13 cellular contexts compared by ENCODE assay signal in genomic region chr4:128228778-128229457, GRCh38. TPM values are rescaled to one million over a fixed set of nuclear protein-coding genes. Genes with fewer than 3 reads are reported as not detected.
DNase-seq lines count a peak whose midpoint lies in the region; ATAC-seq and TF ChIP-seq lines count a peak whose summit lies in the region.
"Had no signal": no experiment of that assay in that cellular context is flagged by ENCODE, and none has a peak within 500 bp of the region (broad histone marks: within the 10 kb centered on the region; RNA-seq: fewer than 3 reads in every experiment).

No MANE protein-coding gene starts in this region.

- H3K27me3 ChIP-seq in PC-9 (ENCODE audit: insufficient read depth, low read depth) (no peaks in the 10 kb centered on the region), suprapubic skin (no peaks in the 10 kb centered on the region)

- no peak for TF ChIP-seq POLR2A in suprapubic skin (IDR thresholded peaks at IDR 0.05)

- no peaks in the 10 kb centered on the region for H3K9me3 ChIP-seq in PC-9 (ENCODE audit: insufficient read depth, low read depth)
- no peaks in the 10 kb centered on the region for H3K9me3 ChIP-seq in suprapubic skin

- no peaks in the 10 kb centered on the region for H4K20me1 ChIP-seq in PC-9 (ENCODE audit: insufficient read depth)

- no peaks in the 10 kb centered on the region; the same call in 1 of the 2 replicates for H3K9me2 ChIP-seq in PC-9 (ENCODE audit: insufficient read depth)

- H2AFZ ChIP-seq in PC-9 = no peak overlapping the region

- CTCF ChIA-PET in PC-9 (lab: Charles Lee) = no interaction called here

- WGBS in suprapubic skin = 37% methylated on average over 3 of the region's 3 CpGs

- no peaks in the 10 kb centered on the region for H3K36me3 ChIP-seq in PC-9 (ENCODE audit: low read depth)
- H3K36me3 ChIP-seq in suprapubic skin = no peaks in the 10 kb centered on the region

- TF ChIP-seq CTCF in PC-9 (conservative IDR thresholded peaks at IDR 0.05) = no peak
- no peak for TF ChIP-seq CTCF in suprapubic skin (IDR thresholded peaks at IDR 0.05)
- no peak for TF ChIP-seq CTCF in omental fat pad (IDR thresholded peaks at IDR 0.05)

- peak overlapping the region; percentile 46 for H3K4me2 ChIP-seq in PC-9

- H3K4me1 ChIP-seq in PC-9 (replicated peaks; ENCODE audit: insufficient read depth) = peaks cover 17% of the 10 kb centered on the region
- peaks cover 8% of the 10 kb centered on the region for H3K4me1 ChIP-seq in suprapubic skin

- peaks cover 8% of the 10 kb centered on the region; the same call in 1 of the 2 replicates for H3F3A ChIP-seq in PC-9 (ENCODE audit: insufficient read depth, low read depth)

- ATAC-seq in GM21367 (IDR thresholded peaks at IDR 0.05; ENCODE audit: unreplicated experiment) (no peak), omental fat pad (ENCODE audit: low FRiP score) (no peak)

- H3K4me3 ChIP-seq in PC-9 (no peak overlapping the region), suprapubic skin (no peak overlapping the region)
- H3K4me3 ChIP-seq: skin epidermis had no signal

- POLR2A ChIA-PET in PC-9 (lab: Charles Lee; ENCODE audit: unreplicated experiment) = no interaction called here

- H3K27ac ChIP-seq in PC-9 (peak overlapping the region; percentile 51), suprapubic skin (peak overlapping the region; percentile 4)
- H3K27ac ChIP-seq: skin epidermis had no signal

- no peak for TF ChIP-seq EP300 in suprapubic skin (IDR thresholded peaks at IDR 0.05)

- no TSS peak for BruUV-seq in PC-9 (replicated peaks; lab: Mats Ljungman, UMichigan)

- intact Hi-C loops in PC-9 (cut with micrococcal nuclease; ENCODE audit: unreplicated experiment) = loop anchor here (1.0 to 5.0 kb wide), 6 partner anchors 12 to 298 kb away; partner anchors contain the start of genes LARP1B and PGRMC2

- DNase-seq in NCI-H748 (lab: John Stamatoyannopoulos, UW; ENCODE audit: unreplicated experiment) (peak; percentile 52), NCI-H748 treated with DMSO at 0.1 percent for 48 hours (lab: John Stamatoyannopoulos, UW) (no peak), PC-9 (no peak), fibroblast of gingiva (ENCODE audit: low read depth) (peak; percentile 62), suprapubic skin (ENCODE audit: low spot score in 2 of 2) (no peak), omental fat pad (ENCODE audit: low spot score) (no peak)
- no peak for DNase-seq in stimulated activated naive CD4-positive, alpha-beta T cell (lab: John Stamatoyannopoulos, UW)
- DNase-seq: activated T-cell treated with anti-CD3 and anti-CD28 coated beads for 4 hours, GOT3, NCI-H2081 treated with DMSO at 0.1 percent for 48 hours, Right ventricle myocardium superior had no signal

- no peaks in the 10 kb centered on the region for H3K79me2 ChIP-seq in PC-9 (ENCODE audit: low read depth)

RNA-seq across cellular contexts. Expression of gene PGRMC2, which starts 58.7 kb away (rescaled TPM):
- total RNA-seq in PC-9 (2021) (51.7 and 105 TPM in 2 replicates), suprapubic skin (10 to 100 TPM; 47.6 to 68.3 (median 55.2) TPM), omental fat pad (10 to 100 TPM; 34.8 to 77.4 (median 56.9) TPM)

Comparison
In these comparisons a context has a peak if more than half of its experiments do, and no peak if none do; other contexts are left out.
1. DNase-seq: peak in NCI-H748 (single experiment) and fibroblast of gingiva (single experiment); none in NCI-H748 treated with DMSO at 0.1 percent for 48 hours (single experiment), PC-9 (0 of 2), suprapubic skin (0 of 2), omental fat pad (single experiment) and stimulated activated naive CD4-positive, alpha-beta T cell (0 of 6).